Comparison of ENCODE assay signal across 1 cellular context in the genomic region with DNA sequence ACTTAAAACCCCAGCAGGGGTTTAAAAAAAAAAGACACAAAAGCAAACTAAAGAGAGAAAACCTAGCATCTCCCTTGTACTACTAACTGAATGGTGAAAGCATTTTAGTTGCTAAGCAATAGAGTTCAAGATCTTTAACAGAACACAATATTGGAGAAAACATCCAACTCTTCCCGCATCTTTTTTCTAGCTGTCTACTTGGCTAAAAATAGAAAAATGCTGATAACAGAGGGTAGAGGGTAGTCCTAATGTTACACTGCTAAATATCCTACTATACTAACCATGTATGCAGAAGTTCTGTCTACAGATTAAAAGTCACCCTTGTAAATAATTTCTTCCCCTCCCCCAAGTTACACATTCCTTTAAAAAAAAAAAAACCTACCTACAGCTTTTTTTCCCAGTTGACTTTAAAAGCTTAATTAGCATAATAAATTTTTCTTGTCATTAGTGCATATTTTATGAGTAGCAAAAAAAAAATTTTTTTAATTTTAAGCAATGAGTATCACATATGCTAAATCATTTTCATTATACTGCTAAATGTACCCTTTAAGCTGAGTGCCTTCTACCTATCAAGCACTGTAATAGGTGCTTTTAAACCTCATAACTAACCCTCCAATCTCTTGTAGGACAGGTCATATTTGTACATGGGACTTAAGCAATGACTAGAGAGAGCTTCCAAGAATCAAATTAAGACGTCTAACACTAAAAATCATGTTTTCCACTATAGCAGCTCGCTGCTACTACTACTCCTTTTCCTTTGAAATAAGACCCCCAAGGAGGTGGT.
TF ChIP-seq lines count a peak whose summit lies in the region.

No MANE protein-coding gene starts in this region.

TF ChIP-seq in HepG2, 621 proteins besides CTCF, POLR2A, EP300 and RAD21:
- TF ChIP-seq, protein P1, sequence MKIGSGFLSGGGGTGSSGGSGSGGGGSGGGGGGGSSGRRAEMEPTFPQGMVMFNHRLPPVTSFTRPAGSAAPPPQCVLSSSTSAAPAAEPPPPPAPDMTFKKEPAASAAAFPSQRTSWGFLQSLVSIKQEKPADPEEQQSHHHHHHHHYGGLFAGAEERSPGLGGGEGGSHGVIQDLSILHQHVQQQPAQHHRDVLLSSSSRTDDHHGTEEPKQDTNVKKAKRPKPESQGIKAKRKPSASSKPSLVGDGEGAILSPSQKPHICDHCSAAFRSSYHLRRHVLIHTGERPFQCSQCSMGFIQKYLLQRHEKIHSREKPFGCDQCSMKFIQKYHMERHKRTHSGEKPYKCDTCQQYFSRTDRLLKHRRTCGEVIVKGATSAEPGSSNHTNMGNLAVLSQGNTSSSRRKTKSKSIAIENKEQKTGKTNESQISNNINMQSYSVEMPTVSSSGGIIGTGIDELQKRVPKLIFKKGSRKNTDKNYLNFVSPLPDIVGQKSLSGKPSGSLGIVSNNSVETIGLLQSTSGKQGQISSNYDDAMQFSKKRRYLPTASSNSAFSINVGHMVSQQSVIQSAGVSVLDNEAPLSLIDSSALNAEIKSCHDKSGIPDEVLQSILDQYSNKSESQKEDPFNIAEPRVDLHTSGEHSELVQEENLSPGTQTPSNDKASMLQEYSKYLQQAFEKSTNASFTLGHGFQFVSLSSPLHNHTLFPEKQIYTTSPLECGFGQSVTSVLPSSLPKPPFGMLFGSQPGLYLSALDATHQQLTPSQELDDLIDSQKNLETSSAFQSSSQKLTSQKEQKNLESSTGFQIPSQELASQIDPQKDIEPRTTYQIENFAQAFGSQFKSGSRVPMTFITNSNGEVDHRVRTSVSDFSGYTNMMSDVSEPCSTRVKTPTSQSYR (CRISPR knock-in tag; IDR thresholded peaks at IDR 0.05; ENCODE audit: borderline replicate concordance) = 0 out of 2 replicates have a peak, but pooled peaks have one; percentile 11
- TF ChIP-seq, protein P2, sequence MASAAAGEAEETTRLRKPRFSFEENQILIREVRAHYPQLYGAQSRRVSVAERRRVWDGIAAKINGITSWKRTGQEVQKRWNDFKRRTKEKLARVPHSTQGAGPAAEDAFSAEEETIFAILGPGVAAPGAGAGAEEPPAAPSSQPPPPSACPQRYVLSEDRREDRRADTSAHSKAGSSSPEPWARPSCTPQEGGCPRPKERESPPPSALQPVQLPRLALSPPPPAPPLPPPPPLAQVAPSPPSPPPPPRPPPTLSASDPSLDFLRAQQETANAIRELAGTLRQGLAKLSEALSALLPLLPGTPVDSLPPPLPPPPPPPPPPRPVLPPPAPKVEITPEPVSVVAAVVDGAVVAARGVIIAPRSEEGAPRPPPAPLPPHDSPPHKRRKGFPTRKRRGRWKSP (CRISPR knock-in tag; IDR thresholded peaks at IDR 0.05) = no peak
